ENCODE assay signal across 8 cellular contexts in genomic region chr16:57810197-57811024, GRCh38. TPM values are rescaled to one million over a fixed set of nuclear protein-coding genes. Genes with fewer than 3 reads are reported as not detected.
DNase-seq lines count a peak whose midpoint lies in the region; ATAC-seq and TF ChIP-seq lines count a peak whose summit lies in the region.

No MANE protein-coding gene starts in this region.

- peaks cover 19% of the 10 kb centered on the region for H3K4me1 ChIP-seq in mucosa of descending colon (ENCODE audit: low read depth)

- H3K9me3 ChIP-seq in mucosa of descending colon: no peaks in the 10 kb centered on the region

- DNase-seq in GM13976 (ENCODE audit: low spot score): peak; percentile 90
- peak; percentile 98 for DNase-seq in H4 (ENCODE audit: low spot score)
- DNase-seq in Kasumi-1 (lab: John Stamatoyannopoulos, UW): peak; percentile 70 to 78
- peak; percentile 38 for DNase-seq in activated CD4-positive, CD25-positive, alpha-beta regulatory T cell treated with anti-CD3 and anti-CD28 coated beads, Interleukin-2, amount 50 U/mL, for 16 hours (ENCODE audit: low read depth, low spot score)
- DNase-seq in choroid plexus epithelial cell (ENCODE audit: low read depth): peak; percentile 94
- DNase-seq in mucosa of descending colon: peak; percentile 87 to 93 (median 87)
- peak; percentile 44 for DNase-seq in stimulated activated CD8-positive, alpha-beta memory T cell treated with anti-CD3 and anti-CD28 coated beads, Interleukin-7, amount 100 ng/mL, for 24 hours (ENCODE audit: low read depth)
- no peak for DNase-seq in NCI-H1105 (lab: John Stamatoyannopoulos, UW)

- no peaks in the 10 kb centered on the region for H3K36me3 ChIP-seq in mucosa of descending colon (ENCODE audit: low read depth)

- intact Hi-C loops in mucosa of descending colon (cut with DNase I, micrococcal nuclease): no loop called here

- H3K4me3 ChIP-seq in choroid plexus epithelial cell (ENCODE audit: low read depth, low read length) (no peak overlapping the region), mucosa of descending colon (no peak overlapping the region)

- in situ Hi-C loops in GM13976 (cut with MboI; ENCODE audit: low sequenced_read_pairs, unreplicated experiment): no loop called here

- TF ChIP-seq CTCF in GM13976 (IDR thresholded peaks at IDR 0.05; ENCODE audit: borderline replicate concordance, control extremely low read depth, extremely low read depth, insufficient read depth, missing control alignments) (no peak), choroid plexus epithelial cell (conservative IDR thresholded peaks at IDR 0.05; ENCODE audit: low read depth, low read length) (no peak), mucosa of descending colon (IDR thresholded peaks at IDR 0.05) (no peak)

- ATAC-seq in mucosa of descending colon: peak; percentile 93

RNA-seq across cellular contexts. Expression of gene KIFC3, which starts 8.1 kb away (rescaled TPM):
- total RNA-seq in H4 (2014; rRNA removed; shearing (Covaris generic)): 12.2 and 27.4 TPM in 2 replicates
- total RNA-seq in mucosa of descending colon: 10 to 100 TPM in 1 of 3 donors, 1 to 10 TPM in 2; 3.7 to 17.2 (median 8.3) TPM
